ENCODE assay signal across 12 cellular contexts in genomic region chr9:5918460-5918859, GRCh38. TPM values are rescaled to one million over a fixed set of nuclear protein-coding genes. Genes with fewer than 3 reads are reported as not detected.
"Had no signal": no experiment of that assay in that cellular context is flagged by ENCODE, and none has a peak within 500 bp of the region (broad histone marks: within the 10 kb centered on the region; RNA-seq: fewer than 3 reads in every experiment).

No MANE protein-coding gene starts in this region.

- H3K9ac ChIP-seq: GM23248 had no signal

- DNase-seq: GM23248, GOT3, H7, H9, HCEC 1CT, HFFc6 had no signal

- H3K27ac ChIP-seq: GM23248 had no signal

- H3K4me1 ChIP-seq: HAP-1 had no signal

- ATAC-seq: GM23338, HCT116 had no signal

- H2AFZ ChIP-seq: GM23248, GM23338 had no signal

- H3K4me2 ChIP-seq: GM23338 had no signal

- H3K4me3 ChIP-seq: GM23248, GM23338, HAP-1 had no signal

- FAIRE-seq: H1, H54 had no signal

- H3K9me3 ChIP-seq: HAP-1 had no signal

RNA-seq across cellular contexts. Expression of gene MLANA, which starts 27.8 kb away (rescaled TPM):
- total RNA-seq: GM23248, GM23338, H1, H4, H7, H9, HFFc6 had no signal
- polyA plus RNA-seq: GM23338, H1 had no signal
